Comparison of ENCODE assay signal across 8 cellular contexts in the genomic region with DNA sequence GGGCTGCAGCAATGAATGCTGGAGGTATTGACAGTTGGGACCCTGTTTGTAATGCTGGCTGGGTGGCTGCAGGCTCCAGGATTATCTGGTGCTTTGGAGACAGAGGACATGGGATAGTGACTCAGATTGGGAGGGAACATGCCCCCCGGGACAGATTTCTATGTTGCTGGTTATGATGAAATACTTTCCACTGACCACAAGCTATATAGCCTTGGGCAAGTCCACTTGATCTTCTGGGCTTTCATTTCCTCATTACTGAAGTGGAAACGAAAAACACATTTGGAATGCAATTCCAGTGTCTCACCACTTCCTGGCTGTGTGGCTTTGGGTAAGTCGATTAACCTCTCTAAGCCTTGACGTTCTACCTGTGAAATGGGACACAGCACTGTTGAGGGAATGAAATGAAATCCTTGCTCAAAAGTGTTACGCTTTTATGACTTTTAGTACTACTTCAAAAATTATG. TPM values are rescaled to one million over a fixed set of nuclear protein-coding genes. Genes with fewer than 3 reads are reported as not detected.
DNase-seq lines count a peak whose midpoint lies in the region; ATAC-seq and TF ChIP-seq lines count a peak whose summit lies in the region.

No MANE protein-coding gene starts in this region.

- H3K4me3 Mint-ChIP-seq in activated CD4-positive, alpha-beta T cell treated with anti-CD3 and anti-CD28 coated beads for 36 hours = no peak overlapping the region

- DNase-seq in activated CD4-positive, alpha-beta T cell treated with anti-CD3 and anti-CD28 coated beads for 36 hours = no peak
- no peak for DNase-seq in activated CD4-positive, alpha-beta T cell treated with anti-CD3 and anti-CD28 coated beads for 1 hour
- DNase-seq in M059J (ENCODE audit: low read depth) (peak; percentile 99), adipocyte (ENCODE audit: low read depth) (peak; percentile 99), kidney tubule cell (ENCODE audit: low spot score) (peak; percentile 98), vagina (ENCODE audit: extremely low spot score in 2 of 2) (peak in 1 of 2 donors; percentile 95), NCI-H446 (lab: John Stamatoyannopoulos, UW) (no peak), NCI-H1105 (lab: John Stamatoyannopoulos, UW) (no peak)

- H3K27ac Mint-ChIP-seq in activated CD4-positive, alpha-beta T cell treated with anti-CD3 and anti-CD28 coated beads for 36 hours = no peak overlapping the region

- H3K4me1 ChIP-seq in adipocyte (ENCODE audit: control insufficient read depth, insufficient read depth, low read length) (peaks cover 40% of the 10 kb centered on the region), vagina (peaks cover 47% of the 10 kb centered on the region)

- intact Hi-C loops in activated CD4-positive, alpha-beta T cell treated with anti-CD3 and anti-CD28 coated beads for 36 hours (cut with DNase I, micrococcal nuclease) = no loop called here
- intact Hi-C loops in vagina (cut with DNase I) = no loop called here

- ATAC-seq in activated CD4-positive, alpha-beta T cell treated with anti-CD3 and anti-CD28 coated beads for 36 hours = peak; percentile 55

- H3K4me1 Mint-ChIP-seq in activated CD4-positive, alpha-beta T cell treated with anti-CD3 and anti-CD28 coated beads for 36 hours = peaks cover 37% of the 10 kb centered on the region

- H3K9me3 Mint-ChIP-seq in activated CD4-positive, alpha-beta T cell treated with anti-CD3 and anti-CD28 coated beads for 36 hours (ENCODE audit: low read depth) = no peaks in the 10 kb centered on the region

- no peaks in the 10 kb centered on the region for H3K36me3 ChIP-seq in adipocyte (ENCODE audit: control insufficient read depth, insufficient read depth, low read length, severe bottlenecking)
- H3K36me3 ChIP-seq in vagina = no peaks in the 10 kb centered on the region

- no peaks in the 10 kb centered on the region for H3K9me3 ChIP-seq in adipocyte (ENCODE audit: control insufficient read depth, low read length)
- H3K9me3 ChIP-seq in vagina = no peaks in the 10 kb centered on the region

- H3K9ac ChIP-seq in adipocyte (ENCODE audit: low read length) = peak overlapping the region; percentile 64

- CTCF ChIA-PET in activated CD4-positive, alpha-beta T cell treated with anti-CD3 and anti-CD28 coated beads for 36 hours (lab: Charles Lee) = no interaction called here

- H3K27me3 ChIP-seq in adipocyte (replicated peaks; ENCODE audit: control insufficient read depth, insufficient read depth, low read length) (no peaks in the 10 kb centered on the region), vagina (no peaks in the 10 kb centered on the region)

- H3K4me3 ChIP-seq in adipocyte (ENCODE audit: low read length) (no peak overlapping the region), vagina (no peak overlapping the region)

- no peaks in the 10 kb centered on the region for H3K27me3 Mint-ChIP-seq in activated CD4-positive, alpha-beta T cell treated with anti-CD3 and anti-CD28 coated beads for 36 hours

- POLR2A ChIA-PET in activated CD4-positive, alpha-beta T cell treated with anti-CD3 and anti-CD28 coated beads for 36 hours (lab: Charles Lee) = no interaction called here

- peak overlapping the region; percentile 71 for H3K27ac ChIP-seq in vagina

- TF ChIP-seq CTCF in vagina (IDR thresholded peaks at IDR 0.05) = peak in 1 of 3 experiments; percentile 44

- no peaks in the 10 kb centered on the region for H3K36me3 Mint-ChIP-seq in activated CD4-positive, alpha-beta T cell treated with anti-CD3 and anti-CD28 coated beads for 36 hours (ENCODE audit: low read depth)

- TF ChIP-seq POLR2A in vagina (IDR thresholded peaks at IDR 0.05) = no peak

RNA-seq across cellular contexts. Expression of gene TPCN1, which starts 6.3 kb away (rescaled TPM):
- 10 to 100 TPM; 35.5 to 37.0 TPM for total RNA-seq in activated CD4-positive, alpha-beta T cell treated with anti-CD3 and anti-CD28 coated beads for 36 hours
- 7.7 and 13.5 TPM in 2 replicates for total RNA-seq in M059J (2014; rRNA removed; shearing (Covaris generic))
- total RNA-seq in vagina = 39.5 TPM

RNA-seq across cellular contexts. Expression of gene RITA1, which starts 29.4 kb away (rescaled TPM):
- total RNA-seq in activated CD4-positive, alpha-beta T cell treated with anti-CD3 and anti-CD28 coated beads for 36 hours = 10 to 100 TPM; 23.4 to 25.7 TPM
- 28.8 and 47.2 TPM in 2 replicates for total RNA-seq in M059J (2014; rRNA removed; shearing (Covaris generic))
- 14.5 TPM for total RNA-seq in vagina

RNA-seq across cellular contexts. Expression of gene DDX54, which starts 29.7 kb away (rescaled TPM):
- total RNA-seq in activated CD4-positive, alpha-beta T cell treated with anti-CD3 and anti-CD28 coated beads for 36 hours = 100 to 1,000 TPM; 118 to 132 TPM
- 21.3 and 43.1 TPM in 2 replicates for total RNA-seq in M059J (2014; rRNA removed; shearing (Covaris generic))
- total RNA-seq in vagina = 52.5 TPM

Comparison
In these comparisons a context has a peak if more than half of its experiments do, and no peak if none do; other contexts are left out.
1. DNase-seq: peak in M059J (single experiment), adipocyte (single experiment) and kidney tubule cell (single experiment); none in activated CD4-positive, alpha-beta T cell treated with anti-CD3 and anti-CD28 coated beads for 36 hours (single experiment), activated CD4-positive, alpha-beta T cell treated with anti-CD3 and anti-CD28 coated beads for 1 hour (single experiment), NCI-H446 (0 of 2) and NCI-H1105 (single experiment).